In genomic region chr6:139285590-139285989, GRCh38 we compare ENCODE assay signal across 30 cellular contexts. TPM values are rescaled to one million over a fixed set of nuclear protein-coding genes. Genes with fewer than 3 reads are reported as not detected.
"Had no signal": no experiment of that assay in that cellular context is flagged by ENCODE, and none has a peak within 500 bp of the region (broad histone marks: within the 10 kb centered on the region; RNA-seq: fewer than 3 reads in every experiment).

No MANE protein-coding gene starts in this region.

- ATAC-seq: left colon; left ventricle myocardium superior; mucosa of descending colon; natural killer cell treated with Interleukin-12 subunit alpha and Interleukin-12 subunit beta and Interleukin-15 and Interleukin-18, amount 100 ng/mL, for 72 hours; right cardiac atrium; stimulated activated memory B cell treated with anti-CD40 and anti-IgM and Interleukin-4, amounts not matched to agents 10 μg/mL and 1 μg/mL and 100 μg/mL, for 72 hours had no signal

- H3K36me3 Mint-ChIP-seq: natural killer cell treated with Interleukin-12 subunit alpha and Interleukin-12 subunit beta and Interleukin-15 and Interleukin-18, amount 100 ng/mL, for 72 hours; type B pancreatic cell had no signal

- H3K27me3 Mint-ChIP-seq: memory B cell; naive B cell; natural killer cell treated with Interleukin-12 subunit alpha and Interleukin-12 subunit beta and Interleukin-15 and Interleukin-18, amount 100 ng/mL, for 72 hours; progenitor cell of endocrine pancreas; stimulated activated memory B cell treated with anti-CD40 and anti-IgM and Interleukin-4, amounts not matched to agents 10 μg/mL and 1 μg/mL and 100 μg/mL, for 72 hours; type B pancreatic cell had no signal

- H3K9me3 Mint-ChIP-seq: immature natural killer cell; memory B cell; natural killer cell treated with Interleukin-12 subunit alpha and Interleukin-12 subunit beta and Interleukin-15 and Interleukin-18, amount 100 ng/mL, for 72 hours; neural crest cell; stimulated activated memory B cell treated with anti-CD40 and anti-IgM and Interleukin-4, amounts not matched to agents 10 μg/mL and 1 μg/mL and 100 μg/mL, for 72 hours had no signal

- H3K9me3 ChIP-seq: esophagus squamous epithelium, mucosa of descending colon, sigmoid colon, spleen, stomach, testis, tibial artery had no signal

- H3K4me3 ChIP-seq: coronary artery, esophagus squamous epithelium, lung, mucosa of descending colon, sigmoid colon, skin epidermis, spleen, stomach, testis, tibial artery had no signal

- H3K4me3 Mint-ChIP-seq: immature natural killer cell; memory B cell; naive B cell; natural killer cell treated with Interleukin-12 subunit alpha and Interleukin-12 subunit beta and Interleukin-15 and Interleukin-18, amount 100 ng/mL, for 72 hours; neural crest cell; stimulated activated memory B cell treated with anti-CD40 and anti-IgM and Interleukin-4, amounts not matched to agents 10 μg/mL and 1 μg/mL and 100 μg/mL, for 72 hours; type B pancreatic cell had no signal

- H3K79me2 ChIP-seq: parathyroid adenoma had no signal

- H3K9ac ChIP-seq: parathyroid adenoma had no signal

- H3K4me1 ChIP-seq: parathyroid adenoma had no signal

- H3K27me3 ChIP-seq: esophagus squamous epithelium, sigmoid colon, spleen, stomach, testis, tibial artery had no signal

- H3K27ac ChIP-seq: coronary artery, esophagus squamous epithelium, parathyroid adenoma, sigmoid colon, skin epidermis, spleen, stomach, testis, tibial artery had no signal

- H3K27ac Mint-ChIP-seq: immature natural killer cell; memory B cell; naive B cell; progenitor cell of endocrine pancreas; stimulated activated memory B cell treated with anti-CD40 and anti-IgM and Interleukin-4, amounts not matched to agents 10 μg/mL and 1 μg/mL and 100 μg/mL, for 72 hours; type B pancreatic cell had no signal

- H2AFZ ChIP-seq: parathyroid adenoma had no signal

- H3K36me3 ChIP-seq: esophagus squamous epithelium, sigmoid colon, stomach, tibial artery had no signal

- DNase-seq: dermis blood vessel endothelial cell; effector memory CD4-positive, alpha-beta T cell; esophagus squamous epithelium; foreskin melanocyte; hypothalamus; immature natural killer cell; islet precursor cell; kidney glomerular epithelial cell; left colon; left ventricle myocardium superior; mucosa of descending colon; naive B cell; right cardiac atrium; sigmoid colon; spleen; stimulated activated CD4-positive, alpha-beta T cell treated with anti-CD3 and anti-CD28 coated beads, Interleukin-4, amount 100 ng/mL, for 4 hours; stomach; testis; tibial artery had no signal

RNA-seq across cellular contexts. Expression of gene TXLNB, which starts 6.2 kb away (rescaled TPM):
- total RNA-seq: epithelial cell of proximal tubule, progenitor cell of endocrine pancreas had no signal
